Comparison of ENCODE assay signal across 20 cellular contexts in genomic region chr2:152201466-152201830, GRCh38. TPM values are rescaled to one million over a fixed set of nuclear protein-coding genes. Genes with fewer than 3 reads are reported as not detected.
DNase-seq lines count a peak whose midpoint lies in the region; ATAC-seq, FAIRE-seq and TF ChIP-seq lines count a peak whose summit lies in the region.
"Had no signal": no experiment of that assay in that cellular context is flagged by ENCODE, and none has a peak within 500 bp of the region (broad histone marks: within the 10 kb centered on the region; RNA-seq: fewer than 3 reads in every experiment).

No MANE protein-coding gene starts in this region.

- H3K4me3 Mint-ChIP-seq in activated CD4-positive, alpha-beta T cell treated with anti-CD3 and anti-CD28 coated beads for 36 hours = no peak overlapping the region
- H3K4me3 Mint-ChIP-seq: B cell, GM23338, T-cell had no signal

- H3K27ac Mint-ChIP-seq in activated CD4-positive, alpha-beta T cell treated with anti-CD3 and anti-CD28 coated beads for 36 hours = no peak overlapping the region
- H3K27ac Mint-ChIP-seq: B cell, GM23338, T-cell had no signal

- H3K4me2 ChIP-seq in PC-9 = peak overlapping the region; percentile 72
- H3K4me2 ChIP-seq: GM23338 had no signal

- H3K36me3 Mint-ChIP-seq in activated CD4-positive, alpha-beta T cell treated with anti-CD3 and anti-CD28 coated beads for 36 hours (ENCODE audit: low read depth) = no peaks in the 10 kb centered on the region
- H3K36me3 Mint-ChIP-seq: T-cell had no signal

- no peaks in the 10 kb centered on the region for H4K20me1 ChIP-seq in PC-9 (ENCODE audit: insufficient read depth)

- H3K4me3 ChIP-seq in PC-9 = no peak overlapping the region
- H3K4me3 ChIP-seq: GM23338, K562 had no signal

- no peaks in the 10 kb centered on the region for H3K9me3 ChIP-seq in PC-9 (ENCODE audit: insufficient read depth, low read depth)

- ATAC-seq in activated CD4-positive, alpha-beta T cell treated with anti-CD3 and anti-CD28 coated beads for 36 hours = no peak
- no peak for ATAC-seq in GM18505 (IDR thresholded peaks at IDR 0.05; ENCODE audit: unreplicated experiment)
- ATAC-seq: T-cell had no signal

- CTCF ChIA-PET in PC-9 (lab: Charles Lee) = no interaction called here
- CTCF ChIA-PET in activated CD4-positive, alpha-beta T cell treated with anti-CD3 and anti-CD28 coated beads for 36 hours (lab: Charles Lee) = no interaction called here

- H3K36me3 ChIP-seq in PC-9 (ENCODE audit: low read depth) = no peaks in the 10 kb centered on the region

- FAIRE-seq in H54 (lab: Jason Lieb, UNC) = peak; percentile 30
- FAIRE-seq: G401.6, GM19239 had no signal

- DNase-seq in H54 (ENCODE audit: insufficient read length, low spot score) (no peak), PC-9 (no peak), epithelial cell of prostate (ENCODE audit: low read depth, low spot score) (no peak), middle frontal gyrus (ENCODE audit: extremely low spot score, low spot score) (no peak), T-helper 2 cell (no peak)
- DNase-seq in activated CD4-positive, alpha-beta T cell treated with anti-CD3 and anti-CD28 coated beads for 36 hours = no peak
- DNase-seq: DMS 273 treated with DMSO at 0.1 percent for 48 hours, DND-41, MV-4-11, NCI-H187 treated with DMSO at 0.1 percent for 48 hours, NCI-H524 treated with DMSO at 0.1 percent for 48 hours, Right ventricle myocardium superior, T-cell had no signal

- peaks cover 8% of the 10 kb centered on the region; the same call in 1 of the 2 replicates for H3F3A ChIP-seq in PC-9 (ENCODE audit: insufficient read depth, low read depth)

- intact Hi-C loops in PC-9 (cut with micrococcal nuclease; ENCODE audit: unreplicated experiment) = loop anchor here (1.0 kb wide), 1 partner anchor 516 kb away; the partner anchor contains the start of gene PRPF40A
- intact Hi-C loops in activated CD4-positive, alpha-beta T cell treated with anti-CD3 and anti-CD28 coated beads for 36 hours (cut with DNase I, micrococcal nuclease) = no loop called here

- POLR2A ChIA-PET in PC-9 (lab: Charles Lee; ENCODE audit: unreplicated experiment) = no interaction called here
- POLR2A ChIA-PET in activated CD4-positive, alpha-beta T cell treated with anti-CD3 and anti-CD28 coated beads for 36 hours (lab: Charles Lee) = no interaction called here

- no peak overlapping the region for H2AFZ ChIP-seq in PC-9

- H3K4me1 ChIP-seq in PC-9 (replicated peaks; ENCODE audit: insufficient read depth) = peaks cover 24% of the 10 kb centered on the region

- no peaks in the 10 kb centered on the region for H3K79me2 ChIP-seq in PC-9 (ENCODE audit: low read depth)

- H3K9me2 ChIP-seq in PC-9 (ENCODE audit: insufficient read depth) = no peaks in the 10 kb centered on the region

- H3K27me3 Mint-ChIP-seq in activated CD4-positive, alpha-beta T cell treated with anti-CD3 and anti-CD28 coated beads for 36 hours = peaks cover 17% of the 10 kb centered on the region

- BruUV-seq in PC-9 (replicated peaks; lab: Mats Ljungman, UMichigan) = no TSS peak

- no peaks in the 10 kb centered on the region for H3K9me3 Mint-ChIP-seq in activated CD4-positive, alpha-beta T cell treated with anti-CD3 and anti-CD28 coated beads for 36 hours (ENCODE audit: low read depth)
- H3K9me3 Mint-ChIP-seq: T-cell had no signal

- H3K4me1 Mint-ChIP-seq in activated CD4-positive, alpha-beta T cell treated with anti-CD3 and anti-CD28 coated beads for 36 hours = peaks cover 6% of the 10 kb centered on the region
- H3K4me1 Mint-ChIP-seq: B cell, T-cell had no signal

- TF ChIP-seq POLR2A in H54 (IDR thresholded peaks at IDR 0.05; ENCODE audit: low read depth, low read length) = no peak
- no peak for TF ChIP-seq POLR2A in GM18505 (IDR thresholded peaks at IDR 0.05; ENCODE audit: borderline replicate concordance, extremely low read depth, insufficient read depth, insufficient read length)

- no peaks in the 10 kb centered on the region for H3K27me3 ChIP-seq in PC-9 (ENCODE audit: insufficient read depth, low read depth)

- TF ChIP-seq CTCF in PC-9 (conservative IDR thresholded peaks at IDR 0.05) = no peak

- H3K27ac ChIP-seq in PC-9 (peak overlapping the region; percentile 77), epithelial cell of prostate (peak overlapping the region; percentile 94)
- H3K27ac ChIP-seq: SK-N-MC had no signal

RNA-seq across cellular contexts. Expression of gene STAM2, which starts 25.9 kb away (rescaled TPM):
- total RNA-seq in PC-9 (2021) = 14.6 and 16.0 TPM in 2 replicates
- total RNA-seq in activated CD4-positive, alpha-beta T cell treated with anti-CD3 and anti-CD28 coated beads for 36 hours = 10 to 100 TPM; 14.9 to 18.5 TPM
